In genomic region chr12:123207815-123208214, GRCh38 we compare ENCODE assay signal across 3 cellular contexts. TPM values are rescaled to one million over a fixed set of nuclear protein-coding genes. Genes with fewer than 3 reads are reported as not detected.
DNase-seq lines count a peak whose midpoint lies in the region; ATAC-seq lines count a peak whose summit lies in the region.
"Not testable (repeated sequence)": the region's sequence is repeated elsewhere in the genome, so short reads cannot be mapped to it uniquely, and the experiment has no call there.

No MANE protein-coding gene starts in this region.

- H3K9me3 Mint-ChIP-seq in activated CD8-positive, alpha-beta memory T cell treated with anti-CD3 and anti-CD28 coated beads, Interleukin-2, amount 10 ng/mL, durations not matched to agents 7 days and 5 days (ENCODE audit: low read depth) = not testable (repeated sequence)

- H3K36me3 Mint-ChIP-seq in activated CD8-positive, alpha-beta memory T cell treated with anti-CD3 and anti-CD28 coated beads, Interleukin-2, amount 10 ng/mL, durations not matched to agents 7 days and 5 days = peaks cover 52% of the 10 kb centered on the region

- H3K27ac Mint-ChIP-seq in activated CD8-positive, alpha-beta memory T cell treated with anti-CD3 and anti-CD28 coated beads, Interleukin-2, amount 10 ng/mL, durations not matched to agents 7 days and 5 days = not testable (repeated sequence)

- peak; percentile 20 for DNase-seq in Ammon's horn (ENCODE audit: low spot score)
- peak; percentile 7 for DNase-seq in activated CD8-positive, alpha-beta memory T cell treated with anti-CD3 and anti-CD28 coated beads, Interleukin-2, amount 10 ng/mL, durations not matched to agents 7 days and 5 days
- peak; percentile 13 for DNase-seq in middle frontal gyrus (ENCODE audit: extremely low spot score, low spot score)

- not testable (repeated sequence) for ATAC-seq in activated CD8-positive, alpha-beta memory T cell treated with anti-CD3 and anti-CD28 coated beads, Interleukin-2, amount 10 ng/mL, durations not matched to agents 7 days and 5 days

- not testable (repeated sequence) for H3K4me3 Mint-ChIP-seq in activated CD8-positive, alpha-beta memory T cell treated with anti-CD3 and anti-CD28 coated beads, Interleukin-2, amount 10 ng/mL, durations not matched to agents 7 days and 5 days

- H3K4me1 Mint-ChIP-seq in activated CD8-positive, alpha-beta memory T cell treated with anti-CD3 and anti-CD28 coated beads, Interleukin-2, amount 10 ng/mL, durations not matched to agents 7 days and 5 days = not testable (repeated sequence)

- CTCF ChIA-PET in activated CD8-positive, alpha-beta memory T cell treated with anti-CD3 and anti-CD28 coated beads, Interleukin-2, amount 10 ng/mL, durations not matched to agents 7 days and 5 days (lab: Charles Lee) = interaction anchor here (1.9 kb wide), 1 partner anchor 25 kb away, joined by 8 read pairs; the partner anchor contains the start of genes MPHOSPH9 and MTRFR

- not testable (repeated sequence) for H3K27me3 Mint-ChIP-seq in activated CD8-positive, alpha-beta memory T cell treated with anti-CD3 and anti-CD28 coated beads, Interleukin-2, amount 10 ng/mL, durations not matched to agents 7 days and 5 days

RNA-seq across cellular contexts. Expression of gene MPHOSPH9, which starts 25.1 kb away (rescaled TPM):
- 100 to 1,000 TPM; 129 to 186 TPM for total RNA-seq in activated CD8-positive, alpha-beta memory T cell treated with anti-CD3 and anti-CD28 coated beads, Interleukin-2, amount 10 ng/mL, durations not matched to agents 7 days and 5 days

RNA-seq across cellular contexts. Expression of gene MTRFR, which starts 25.4 kb away (rescaled TPM):
- 10 to 100 TPM; 29.5 to 31.7 TPM for total RNA-seq in activated CD8-positive, alpha-beta memory T cell treated with anti-CD3 and anti-CD28 coated beads, Interleukin-2, amount 10 ng/mL, durations not matched to agents 7 days and 5 days

RNA-seq across cellular contexts. Expression of gene PITPNM2, which starts 56.9 kb away (rescaled TPM):
- total RNA-seq in activated CD8-positive, alpha-beta memory T cell treated with anti-CD3 and anti-CD28 coated beads, Interleukin-2, amount 10 ng/mL, durations not matched to agents 7 days and 5 days = 10 to 100 TPM in 1 of 2 experiments, 1 to 10 TPM in 1; 8.6 to 11.6 TPM
